In the genomic region with DNA sequence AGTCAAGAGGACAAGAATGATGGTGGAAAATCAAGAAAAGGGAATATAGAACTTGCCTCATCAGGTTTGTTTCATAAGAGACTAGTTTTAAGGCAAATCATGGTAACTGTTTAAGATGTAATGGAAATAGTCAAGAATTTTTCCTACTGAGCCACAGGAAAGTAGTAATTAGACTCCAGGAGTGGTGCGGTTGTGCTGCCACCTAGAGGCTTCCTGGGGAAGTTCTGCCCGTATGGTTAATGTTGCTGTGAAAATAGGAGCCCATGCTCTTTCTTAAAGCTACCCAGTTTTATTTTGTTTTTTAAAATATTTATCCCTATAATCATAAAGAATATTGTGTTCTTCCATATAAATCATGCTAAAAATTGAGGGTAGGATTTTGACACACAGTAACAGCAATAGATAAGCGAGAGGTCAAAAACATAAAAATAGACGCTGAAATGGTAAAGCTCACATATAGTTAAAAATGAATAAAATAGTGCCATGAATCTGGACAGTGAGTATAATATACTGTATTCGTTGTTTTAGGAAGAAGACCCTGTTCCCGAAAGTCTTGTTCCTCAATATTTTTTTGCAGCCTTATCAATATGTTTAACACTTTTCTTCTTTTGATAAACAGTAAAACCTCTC, we compare ENCODE assay signal across 2 cellular contexts.
TF ChIP-seq lines count a peak whose summit lies in the region.

No MANE protein-coding gene starts in this region.

TF ChIP-seq in GM23338, 12 proteins besides CTCF, POLR2A, EP300 and RAD21 (continued from another document):
- TF ChIP-seq EZH2phosphoT487 (IDR thresholded peaks at IDR 0.05; ENCODE audit: unreplicated experiment) (no peak), STAT1 (IDR thresholded peaks at IDR 0.05; ENCODE audit: unreplicated experiment) (no peak), CREB1 (CRISPR knock-in tag; IDR thresholded peaks at IDR 0.05; ENCODE audit: low read depth) (no peak), ZNF331 (CRISPR knock-in tag; IDR thresholded peaks at IDR 0.05; ENCODE audit: low read depth) (no peak), EZH2 (IDR thresholded peaks at IDR 0.05; ENCODE audit: low read depth, unreplicated experiment) (no peak)
- TF ChIP-seq, protein P1, sequence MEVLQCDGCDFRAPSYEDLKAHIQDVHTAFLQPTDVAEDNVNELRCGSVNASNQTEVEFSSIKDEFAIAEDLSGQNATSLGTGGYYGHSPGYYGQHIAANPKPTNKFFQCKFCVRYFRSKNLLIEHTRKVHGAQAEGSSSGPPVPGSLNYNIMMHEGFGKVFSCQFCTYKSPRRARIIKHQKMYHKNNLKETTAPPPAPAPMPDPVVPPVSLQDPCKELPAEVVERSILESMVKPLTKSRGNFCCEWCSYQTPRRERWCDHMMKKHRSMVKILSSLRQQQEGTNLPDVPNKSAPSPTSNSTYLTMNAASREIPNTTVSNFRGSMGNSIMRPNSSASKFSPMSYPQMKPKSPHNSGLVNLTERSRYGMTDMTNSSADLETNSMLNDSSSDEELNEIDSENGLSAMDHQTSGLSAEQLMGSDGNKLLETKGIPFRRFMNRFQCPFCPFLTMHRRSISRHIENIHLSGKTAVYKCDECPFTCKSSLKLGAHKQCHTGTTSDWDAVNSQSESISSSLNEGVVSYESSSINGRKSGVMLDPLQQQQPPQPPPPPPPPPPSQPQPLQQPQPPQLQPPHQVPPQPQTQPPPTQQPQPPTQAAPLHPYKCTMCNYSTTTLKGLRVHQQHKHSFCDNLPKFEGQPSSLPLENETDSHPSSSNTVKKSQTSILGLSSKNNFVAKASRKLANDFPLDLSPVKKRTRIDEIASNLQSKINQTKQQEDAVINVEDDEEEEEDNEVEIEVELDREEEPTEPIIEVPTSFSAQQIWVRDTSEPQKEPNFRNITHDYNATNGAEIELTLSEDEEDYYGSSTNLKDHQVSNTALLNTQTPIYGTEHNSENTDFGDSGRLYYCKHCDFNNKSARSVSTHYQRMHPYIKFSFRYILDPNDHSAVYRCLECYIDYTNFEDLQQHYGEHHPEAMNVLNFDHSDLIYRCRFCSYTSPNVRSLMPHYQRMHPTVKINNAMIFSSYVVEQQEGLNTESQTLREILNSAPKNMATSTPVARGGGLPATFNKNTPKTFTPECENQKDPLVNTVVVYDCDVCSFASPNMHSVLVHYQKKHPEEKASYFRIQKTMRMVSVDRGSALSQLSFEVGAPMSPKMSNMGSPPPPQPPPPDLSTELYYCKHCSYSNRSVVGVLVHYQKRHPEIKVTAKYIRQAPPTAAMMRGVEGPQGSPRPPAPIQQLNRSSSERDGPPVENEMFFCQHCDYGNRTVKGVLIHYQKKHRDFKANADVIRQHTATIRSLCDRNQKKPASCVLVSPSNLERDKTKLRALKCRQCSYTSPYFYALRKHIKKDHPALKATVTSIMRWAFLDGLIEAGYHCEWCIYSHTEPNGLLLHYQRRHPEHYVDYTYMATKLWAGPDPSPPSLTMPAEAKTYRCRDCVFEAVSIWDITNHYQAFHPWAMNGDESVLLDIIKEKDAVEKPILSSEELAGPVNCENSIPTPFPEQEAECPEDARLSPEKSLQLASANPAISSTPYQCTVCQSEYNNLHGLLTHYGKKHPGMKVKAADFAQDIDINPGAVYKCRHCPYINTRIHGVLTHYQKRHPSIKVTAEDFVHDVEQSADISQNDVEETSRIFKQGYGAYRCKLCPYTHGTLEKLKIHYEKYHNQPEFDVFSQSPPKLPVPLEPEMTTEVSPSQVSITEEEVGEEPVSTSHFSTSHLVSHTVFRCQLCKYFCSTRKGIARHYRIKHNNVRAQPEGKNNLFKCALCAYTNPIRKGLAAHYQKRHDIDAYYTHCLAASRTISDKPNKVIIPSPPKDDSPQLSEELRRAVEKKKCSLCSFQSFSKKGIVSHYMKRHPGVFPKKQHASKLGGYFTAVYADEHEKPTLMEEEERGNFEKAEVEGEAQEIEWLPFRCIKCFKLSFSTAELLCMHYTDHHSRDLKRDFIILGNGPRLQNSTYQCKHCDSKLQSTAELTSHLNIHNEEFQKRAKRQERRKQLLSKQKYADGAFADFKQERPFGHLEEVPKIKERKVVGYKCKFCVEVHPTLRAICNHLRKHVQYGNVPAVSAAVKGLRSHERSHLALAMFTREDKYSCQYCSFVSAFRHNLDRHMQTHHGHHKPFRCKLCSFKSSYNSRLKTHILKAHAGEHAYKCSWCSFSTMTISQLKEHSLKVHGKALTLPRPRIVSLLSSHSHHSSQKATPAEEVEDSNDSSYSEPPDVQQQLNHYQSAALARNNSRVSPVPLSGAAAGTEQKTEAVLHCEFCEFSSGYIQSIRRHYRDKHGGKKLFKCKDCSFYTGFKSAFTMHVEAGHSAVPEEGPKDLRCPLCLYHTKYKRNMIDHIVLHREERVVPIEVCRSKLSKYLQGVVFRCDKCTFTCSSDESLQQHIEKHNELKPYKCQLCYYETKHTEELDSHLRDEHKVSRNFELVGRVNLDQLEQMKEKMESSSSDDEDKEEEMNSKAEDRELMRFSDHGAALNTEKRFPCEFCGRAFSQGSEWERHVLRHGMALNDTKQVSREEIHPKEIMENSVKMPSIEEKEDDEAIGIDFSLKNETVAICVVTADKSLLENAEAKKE (CRISPR knock-in tag; IDR thresholded peaks at IDR 0.05): no peak
- TF ChIP-seq, protein P2, sequence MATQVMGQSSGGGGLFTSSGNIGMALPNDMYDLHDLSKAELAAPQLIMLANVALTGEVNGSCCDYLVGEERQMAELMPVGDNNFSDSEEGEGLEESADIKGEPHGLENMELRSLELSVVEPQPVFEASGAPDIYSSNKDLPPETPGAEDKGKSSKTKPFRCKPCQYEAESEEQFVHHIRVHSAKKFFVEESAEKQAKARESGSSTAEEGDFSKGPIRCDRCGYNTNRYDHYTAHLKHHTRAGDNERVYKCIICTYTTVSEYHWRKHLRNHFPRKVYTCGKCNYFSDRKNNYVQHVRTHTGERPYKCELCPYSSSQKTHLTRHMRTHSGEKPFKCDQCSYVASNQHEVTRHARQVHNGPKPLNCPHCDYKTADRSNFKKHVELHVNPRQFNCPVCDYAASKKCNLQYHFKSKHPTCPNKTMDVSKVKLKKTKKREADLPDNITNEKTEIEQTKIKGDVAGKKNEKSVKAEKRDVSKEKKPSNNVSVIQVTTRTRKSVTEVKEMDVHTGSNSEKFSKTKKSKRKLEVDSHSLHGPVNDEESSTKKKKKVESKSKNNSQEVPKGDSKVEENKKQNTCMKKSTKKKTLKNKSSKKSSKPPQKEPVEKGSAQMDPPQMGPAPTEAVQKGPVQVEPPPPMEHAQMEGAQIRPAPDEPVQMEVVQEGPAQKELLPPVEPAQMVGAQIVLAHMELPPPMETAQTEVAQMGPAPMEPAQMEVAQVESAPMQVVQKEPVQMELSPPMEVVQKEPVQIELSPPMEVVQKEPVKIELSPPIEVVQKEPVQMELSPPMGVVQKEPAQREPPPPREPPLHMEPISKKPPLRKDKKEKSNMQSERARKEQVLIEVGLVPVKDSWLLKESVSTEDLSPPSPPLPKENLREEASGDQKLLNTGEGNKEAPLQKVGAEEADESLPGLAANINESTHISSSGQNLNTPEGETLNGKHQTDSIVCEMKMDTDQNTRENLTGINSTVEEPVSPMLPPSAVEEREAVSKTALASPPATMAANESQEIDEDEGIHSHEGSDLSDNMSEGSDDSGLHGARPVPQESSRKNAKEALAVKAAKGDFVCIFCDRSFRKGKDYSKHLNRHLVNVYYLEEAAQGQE (IDR thresholded peaks at IDR 0.05; ENCODE audit: unreplicated experiment): no peak

TF ChIP-seq in endothelial cell of umbilical vein, 7 proteins besides CTCF, POLR2A, EP300 and RAD21 (continued from another document):
- TF ChIP-seq FOS (IDR thresholded peaks at IDR 0.05; ENCODE audit: borderline replicate concordance, insufficient read depth, low read length): no peak
